10 cellular contexts compared by ENCODE assay signal in the genomic region with DNA sequence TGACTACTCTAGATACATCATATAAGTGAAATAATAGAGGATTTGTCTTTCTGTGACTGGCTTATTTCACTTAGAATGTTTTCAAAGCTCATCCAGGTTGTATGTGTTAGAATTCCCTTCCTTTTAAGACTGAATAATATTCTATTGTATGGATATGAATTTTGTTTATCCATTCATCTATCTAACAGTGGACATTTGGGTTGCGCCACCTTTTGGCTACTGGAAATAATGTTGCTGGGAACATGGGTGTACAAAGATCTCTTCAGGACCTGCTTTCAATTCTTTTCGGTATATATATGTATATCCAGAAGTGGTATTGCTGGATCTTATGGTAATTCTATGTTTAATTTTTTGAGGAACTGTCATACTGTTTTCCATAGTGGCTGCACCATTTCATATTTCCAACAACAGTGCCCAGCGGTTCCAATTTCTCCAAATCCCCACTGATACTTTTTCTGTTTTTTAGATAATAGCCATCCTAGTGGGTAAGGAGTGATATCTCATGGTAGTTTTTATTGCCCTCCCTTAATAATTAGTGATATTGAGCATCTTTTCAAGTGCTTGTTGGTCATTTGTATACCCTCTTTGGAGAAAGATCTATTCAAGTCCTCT. TPM values are rescaled to one million over a fixed set of nuclear protein-coding genes. Genes with fewer than 3 reads are reported as not detected.
DNase-seq lines count a peak whose midpoint lies in the region; ATAC-seq and TF ChIP-seq lines count a peak whose summit lies in the region.
"Had no signal": no experiment of that assay in that cellular context is flagged by ENCODE, and none has a peak within 500 bp of the region (broad histone marks: within the 10 kb centered on the region; RNA-seq: fewer than 3 reads in every experiment).

No MANE protein-coding gene starts in this region.

- CTCF ChIA-PET in PC-3 (lab: Charles Lee), result no interaction called here

- H3K36me3 ChIP-seq in left ventricle myocardium inferior, result no peaks in the 10 kb centered on the region
- no peaks in the 10 kb centered on the region for H3K36me3 ChIP-seq in PC-3 (ENCODE audit: low read depth, low read length)

- H3K27ac ChIP-seq in left ventricle myocardium inferior (replicated peaks) (no peak overlapping the region), PC-3 (ENCODE audit: low read length) (no peak overlapping the region)

- POLR2A ChIA-PET in PC-3 (lab: Charles Lee; ENCODE audit: unreplicated experiment), result no interaction called here

- intact Hi-C loops in left ventricle myocardium inferior (cut with micrococcal nuclease), result no loop called here
- intact Hi-C loops in Right ventricle myocardium inferior (cut with DNase I), result no loop called here
- intact Hi-C loops in PC-3 (cut with micrococcal nuclease), result loop anchor here (2.0 kb wide), 2 partner anchors 81 to 339 kb away; no protein-coding TSS in a partner anchor

- no peak overlapping the region for H2AFZ ChIP-seq in PC-3 (ENCODE audit: low read length)

- H3K4me1 Mint-ChIP-seq in stimulated activated naive CD8-positive, alpha-beta T cell treated with anti-CD3 and anti-CD28 coated beads, Interleukin-15, amount 100 ng/mL, for 72 hours, result peaks cover 17% of the 10 kb centered on the region

- peaks cover 35% of the 10 kb centered on the region for H3K27me3 Mint-ChIP-seq in stimulated activated naive CD8-positive, alpha-beta T cell treated with anti-CD3 and anti-CD28 coated beads, Interleukin-15, amount 100 ng/mL, for 72 hours

- H3K9me3 ChIP-seq in left ventricle myocardium inferior (replicated peaks) (no peaks in the 10 kb centered on the region), PC-3 (ENCODE audit: low read length) (no peaks in the 10 kb centered on the region)

- H4K20me1 ChIP-seq in PC-3 (ENCODE audit: low read length), result no peaks in the 10 kb centered on the region

- ATAC-seq in Right ventricle myocardium inferior (no peak), PC-3 (peak; percentile 43), GM21786 (IDR thresholded peaks at IDR 0.05; ENCODE audit: unreplicated experiment) (no peak), GM19397 (IDR thresholded peaks at IDR 0.05; ENCODE audit: unreplicated experiment) (no peak)
- ATAC-seq in stimulated activated naive CD8-positive, alpha-beta T cell treated with anti-CD3 and anti-CD28 coated beads, Interleukin-15, amount 100 ng/mL, for 72 hours, result no peak

- TF ChIP-seq CTCF in left ventricle myocardium inferior (IDR thresholded peaks at IDR 0.05; ENCODE audit: borderline replicate concordance), result peak; percentile 38
- peak; percentile 69 for TF ChIP-seq CTCF in PC-3 (conservative IDR thresholded peaks at IDR 0.05; ENCODE audit: low read depth, low read length)
- peak; percentile 63 for TF ChIP-seq CTCF in fibroblast of mammary gland (conservative IDR thresholded peaks at IDR 0.05; ENCODE audit: control insufficient read depth, insufficient read depth, low read depth, low read length)

- H3K4me1 ChIP-seq in left ventricle myocardium inferior, result peaks cover 30% of the 10 kb centered on the region
- 0 out of 2 replicates have a peak, but pooled peaks cover 3% of the 10 kb centered on the region for H3K4me1 ChIP-seq in PC-3 (ENCODE audit: insufficient read depth, low read length)

- H3K79me2 ChIP-seq in PC-3 (ENCODE audit: low read length), result no peaks in the 10 kb centered on the region

- no peak overlapping the region for H3K4me3 Mint-ChIP-seq in stimulated activated naive CD8-positive, alpha-beta T cell treated with anti-CD3 and anti-CD28 coated beads, Interleukin-15, amount 100 ng/mL, for 72 hours

- no peak overlapping the region for H3K9ac ChIP-seq in PC-3 (ENCODE audit: low read length)

- H3K4me2 ChIP-seq in PC-3 (ENCODE audit: low read length), result no peak overlapping the region

- no peaks in the 10 kb centered on the region for H3K9me2 ChIP-seq in PC-3 (replicated peaks; ENCODE audit: low read length)

- H3F3A ChIP-seq in PC-3 (ENCODE audit: low read length, unreplicated experiment), result no peaks in the 10 kb centered on the region

- BruUV-seq in PC-3 (replicated peaks; lab: Mats Ljungman, UMichigan), result no TSS peak

- DNase-seq in left ventricle myocardium inferior, result no peak
- no peak for DNase-seq in Right ventricle myocardium inferior (ENCODE audit: missing footprints)
- DNase-seq in PC-3, result peak; percentile 49
- peak; percentile 54 for DNase-seq in fibroblast of mammary gland (ENCODE audit: low read depth)
- no peak for DNase-seq in stimulated activated naive CD8-positive, alpha-beta T cell treated with anti-CD3 and anti-CD28 coated beads, Interleukin-15, amount 100 ng/mL, for 72 hours
- DNase-seq in cortex of kidney (lab: John Stamatoyannopoulos, UW), result no peak
- DNase-seq: NCI-H2029, occipital lobe had no signal

- no peak overlapping the region for H3K4me3 ChIP-seq in left ventricle myocardium inferior
- H3K4me3 ChIP-seq in PC-3 (ENCODE audit: low read length), result no peak overlapping the region
- no peak overlapping the region for H3K4me3 ChIP-seq in fibroblast of mammary gland (ENCODE audit: control insufficient read depth, low read depth, low read length)

- no peak overlapping the region for H3K27ac Mint-ChIP-seq in stimulated activated naive CD8-positive, alpha-beta T cell treated with anti-CD3 and anti-CD28 coated beads, Interleukin-15, amount 100 ng/mL, for 72 hours

- peaks cover 35% of the 10 kb centered on the region for H3K27me3 ChIP-seq in left ventricle myocardium inferior (ENCODE audit: low read depth)
- peaks cover 6% of the 10 kb centered on the region for H3K27me3 ChIP-seq in PC-3 (ENCODE audit: low read length)

- H3K9me3 Mint-ChIP-seq in stimulated activated naive CD8-positive, alpha-beta T cell treated with anti-CD3 and anti-CD28 coated beads, Interleukin-15, amount 100 ng/mL, for 72 hours, result no peaks in the 10 kb centered on the region

RNA-seq across cellular contexts. Expression of gene SCD5, which starts 3.4 kb away (rescaled TPM):
- total RNA-seq in left ventricle myocardium inferior, result 4.5 TPM
- total RNA-seq in Right ventricle myocardium inferior, result 5.1 TPM
- 3.4 and 3.8 TPM in 2 replicates for total RNA-seq in PC-3 (2014; rRNA removed)

Comparison
In these comparisons a context has a peak if more than half of its experiments do, and no peak if none do; other contexts are left out.
1. DNase-seq: peak in PC-3 (single experiment) and fibroblast of mammary gland (single experiment); none in left ventricle myocardium inferior (single experiment), Right ventricle myocardium inferior (single experiment), stimulated activated naive CD8-positive, alpha-beta T cell treated with anti-CD3 and anti-CD28 coated beads, Interleukin-15, amount 100 ng/mL, for 72 hours (0 of 2) and cortex of kidney (single experiment).
2. Peak in every context shown above with its lines, with median percentiles within 50 percentile points of each other: CTCF ChIP-seq.